12 cellular contexts compared by ENCODE assay signal in the genomic region with DNA sequence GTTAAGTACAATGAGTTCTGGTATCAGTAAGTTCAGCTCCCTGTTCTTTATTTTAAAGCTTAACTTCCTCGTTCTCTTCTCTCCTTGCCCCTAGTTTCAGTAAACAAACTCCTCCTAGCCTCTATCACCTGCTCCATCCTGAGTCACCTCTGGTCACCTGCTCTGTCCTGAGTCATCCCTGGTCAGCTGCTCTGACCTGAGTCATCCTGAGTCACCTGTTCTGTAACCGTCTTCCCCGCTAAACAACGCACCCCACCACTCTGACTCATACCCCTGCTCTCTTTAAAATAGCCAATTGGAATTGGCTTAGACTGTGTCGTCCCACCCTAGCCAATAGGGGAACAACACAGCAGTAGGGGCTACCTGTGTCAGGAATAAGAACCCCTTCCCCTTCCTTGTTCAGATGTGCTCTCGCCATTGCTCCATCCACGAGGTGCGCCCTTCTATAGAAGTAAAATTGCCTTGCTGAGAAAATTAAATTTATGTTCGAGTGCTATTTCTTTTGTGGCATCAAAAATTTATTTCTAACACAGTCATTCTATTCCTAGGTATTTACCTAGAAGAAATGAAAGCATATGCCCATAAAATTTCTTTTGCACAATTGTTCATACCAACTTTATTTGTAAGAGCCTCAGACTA. TPM values are rescaled to one million over a fixed set of nuclear protein-coding genes. Genes with fewer than 3 reads are reported as not detected.
DNase-seq lines count a peak whose midpoint lies in the region; ATAC-seq, FAIRE-seq and TF ChIP-seq lines count a peak whose summit lies in the region.
"Had no signal": no experiment of that assay in that cellular context is flagged by ENCODE, and none has a peak within 500 bp of the region (broad histone marks: within the 10 kb centered on the region; RNA-seq: fewer than 3 reads in every experiment).

No MANE protein-coding gene starts in this region.

- H3K27ac ChIP-seq in A549: peak overlapping the region; percentile 22 to 51; a peak in 2 of 6 replicates
- H3K27ac ChIP-seq in foreskin keratinocyte: peak overlapping the region; percentile 60
- no peak overlapping the region for H3K27ac ChIP-seq in CD4-positive, alpha-beta memory T cell (ENCODE audit: low read depth, low read length)

- H3K4me3 ChIP-seq in A549: no peak overlapping the region
- no peak overlapping the region for H3K4me3 ChIP-seq in CD4-positive, alpha-beta memory T cell (ENCODE audit: low read length in 2 of 2)

- H3K9me3 ChIP-seq in A549: peaks cover 43% of the 10 kb centered on the region
- H3K9me3 ChIP-seq in CD4-positive, alpha-beta memory T cell (ENCODE audit: control insufficient read depth in 1 of 2, low read length in 2 of 2): no peaks in the 10 kb centered on the region
- H3K9me3 ChIP-seq: BE2C had no signal

- H3K4me2 ChIP-seq in A549: no peak overlapping the region

- FAIRE-seq in A549 (lab: Jason Lieb, UNC): no peak

- WGBS in A549 (ENCODE audit: missing lambda C conversion rate): 46% methylated on average over 9 of the region's 9 CpGs

- H3K36me3 ChIP-seq in CD4-positive, alpha-beta memory T cell (ENCODE audit: insufficient read depth, low read length): no peaks in the 10 kb centered on the region
- H3K36me3 ChIP-seq: BE2C had no signal

- TF ChIP-seq CTCF in A549 (IDR thresholded peaks at IDR 0.05) (no peak), foreskin keratinocyte (conservative IDR thresholded peaks at IDR 0.05) (no peak)

- 0 out of 5 replicates have a peak, but pooled peaks of 1 of the 2 experiments have one; percentile 40 for TF ChIP-seq EP300 in A549 (IDR thresholded peaks at IDR 0.05)

- no peaks in the 10 kb centered on the region for H3K27me3 ChIP-seq in foreskin keratinocyte
- no peaks in the 10 kb centered on the region for H3K27me3 ChIP-seq in CD4-positive, alpha-beta memory T cell (ENCODE audit: insufficient read depth, low read length)
- H3K27me3 ChIP-seq: BE2C had no signal

- DNase-seq in A549 (ENCODE audit: low read depth in 1 of 2, low spot score in 1 of 2): peak; percentile 52 to 92
- DNase-seq in ELR (ENCODE audit: low read depth): peak; percentile 77
- peak; percentile 89 for DNase-seq in RKO (ENCODE audit: low spot score)
- DNase-seq in foreskin keratinocyte: peak; percentile 75 to 87
- no peak for DNase-seq in NCI-H69 (lab: John Stamatoyannopoulos, UW)
- DNase-seq in NCI-H2227 (lab: John Stamatoyannopoulos, UW; ENCODE audit: unreplicated experiment): no peak
- no peak for DNase-seq in CD4-positive, alpha-beta memory T cell
- DNase-seq: BE2C, KBM-7, NCI-H187, T-cell had no signal

- H3K27ac Mint-ChIP-seq in CD4-positive, alpha-beta memory T cell: no peak overlapping the region
- H3K27ac Mint-ChIP-seq: T-cell had no signal

- H3K36me3 Mint-ChIP-seq in CD4-positive, alpha-beta memory T cell: peaks cover 4 to 10% of the 10 kb centered on the region in 2 donors

- no peak for TF ChIP-seq RAD21 in A549 (conservative IDR thresholded peaks at IDR 0.05 in 1 of 2, IDR thresholded peaks at IDR 0.05 in 1 of 2)

- TF ChIP-seq POLR2A in A549 (IDR thresholded peaks at IDR 0.05; ENCODE audit: low read length): no peak

- peaks cover 7 to 9% (median 8%) of the 10 kb centered on the region in 4 donors for H3K4me1 Mint-ChIP-seq in CD4-positive, alpha-beta memory T cell

- H3K4me1 ChIP-seq in A549 (no peaks in the 10 kb centered on the region), foreskin keratinocyte (peaks cover 9% of the 10 kb centered on the region)
- H3K4me1 ChIP-seq in CD4-positive, alpha-beta memory T cell (ENCODE audit: insufficient read depth, low read length): no peaks in the 10 kb centered on the region
- H3K4me1 ChIP-seq: BE2C had no signal

- peaks cover 7 to 43% (median 29%) of the 10 kb centered on the region in 8 donors for H3K9me3 Mint-ChIP-seq in CD4-positive, alpha-beta memory T cell

- POLR2A ChIA-PET in A549 (lab: Yijun Ruan, JAX): interaction anchor here (0.6 kb wide), 1 partner anchor 254 kb away, joined by 3 read pairs; no protein-coding TSS in a partner anchor
- POLR2A ChIA-PET in CD4-positive, alpha-beta memory T cell (lab: Charles Lee; ENCODE audit: partially characterized antibody): no interaction called here

- CTCF ChIA-PET in A549 (lab: Yijun Ruan, JAX): no interaction called here
- CTCF ChIA-PET in CD4-positive, alpha-beta memory T cell (lab: Charles Lee; ENCODE audit: partially characterized antibody): interaction anchor here (0.9 kb wide), 1 partner anchor 10 kb away, joined by 3 read pairs; no protein-coding TSS in a partner anchor

- ATAC-seq in A549 (peak; percentile 91 to 94), foreskin keratinocyte (peak; percentile 99), GM19324 (IDR thresholded peaks at IDR 0.05; ENCODE audit: low FRiP score, unreplicated experiment) (no peak)
- ATAC-seq: T-cell had no signal

- H3K27me3 Mint-ChIP-seq in CD4-positive, alpha-beta memory T cell: peaks cover 0 to 1% of the 10 kb centered on the region in 2 donors

- intact Hi-C loops in CD4-positive, alpha-beta memory T cell (cut with micrococcal nuclease): no loop called here

- no peak overlapping the region for H3K4me3 Mint-ChIP-seq in CD4-positive, alpha-beta memory T cell
- H3K4me3 Mint-ChIP-seq: T-cell had no signal

TF ChIP-seq in A549, 52 proteins besides CTCF, POLR2A, EP300 and RAD21:
- TF ChIP-seq NR3C1 (IDR thresholded peaks at IDR 0.05) (no peak), GATA3 (IDR thresholded peaks at IDR 0.05; ENCODE audit: borderline replicate concordance) (peak; percentile 52; the same call in 1 of the 2 replicates), MAFK (IDR thresholded peaks at IDR 0.05; ENCODE audit: partially characterized antibody) (peak; percentile 67), TP53 (CRISPR knock-in tag; IDR thresholded peaks at IDR 0.05) (no peak), JUN (IDR thresholded peaks at IDR 0.05) (peak in 1 of 2 experiments; percentile 42; a peak in 1 of 5 replicates), NFE2L2 (conservative IDR thresholded peaks at IDR 0.05; ENCODE audit: low read length) (peak; percentile 70), KDM5A (IDR thresholded peaks at IDR 0.05) (no peak), FOSL2 (IDR thresholded peaks at IDR 0.05) (peak; percentile 95), FOSL2 (CRISPR knock-in tag; IDR thresholded peaks at IDR 0.05) (peak; percentile 99), BHLHE40 (IDR thresholded peaks at IDR 0.05; ENCODE audit: low read depth, low read length) (peak; percentile 22; the same call in 1 of the 2 replicates), JUNB (IDR thresholded peaks at IDR 0.05) (peak; percentile 92), RCOR1 (IDR thresholded peaks at IDR 0.05; ENCODE audit: low read depth, low read length) (no peak)
- TF ChIP-seq, protein P1, sequence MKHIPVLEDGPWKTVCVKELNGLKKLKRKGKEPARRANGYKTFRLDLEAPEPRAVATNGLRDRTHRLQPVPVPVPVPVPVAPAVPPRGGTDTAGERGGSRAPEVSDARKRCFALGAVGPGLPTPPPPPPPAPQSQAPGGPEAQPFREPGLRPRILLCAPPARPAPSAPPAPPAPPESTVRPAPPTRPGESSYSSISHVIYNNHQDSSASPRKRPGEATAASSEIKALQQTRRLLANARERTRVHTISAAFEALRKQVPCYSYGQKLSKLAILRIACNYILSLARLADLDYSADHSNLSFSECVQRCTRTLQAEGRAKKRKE (CRISPR knock-in tag; IDR thresholded peaks at IDR 0.05; ENCODE audit: low read depth): peak; percentile 50; the same call in 1 of the 2 replicates
- TF ChIP-seq, protein P2, sequence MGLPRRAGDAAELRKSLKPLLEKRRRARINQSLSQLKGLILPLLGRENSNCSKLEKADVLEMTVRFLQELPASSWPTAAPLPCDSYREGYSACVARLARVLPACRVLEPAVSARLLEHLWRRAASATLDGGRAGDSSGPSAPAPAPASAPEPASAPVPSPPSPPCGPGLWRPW (IDR thresholded peaks at IDR 0.05): peak; percentile 70
- TF ChIP-seq, protein P3, sequence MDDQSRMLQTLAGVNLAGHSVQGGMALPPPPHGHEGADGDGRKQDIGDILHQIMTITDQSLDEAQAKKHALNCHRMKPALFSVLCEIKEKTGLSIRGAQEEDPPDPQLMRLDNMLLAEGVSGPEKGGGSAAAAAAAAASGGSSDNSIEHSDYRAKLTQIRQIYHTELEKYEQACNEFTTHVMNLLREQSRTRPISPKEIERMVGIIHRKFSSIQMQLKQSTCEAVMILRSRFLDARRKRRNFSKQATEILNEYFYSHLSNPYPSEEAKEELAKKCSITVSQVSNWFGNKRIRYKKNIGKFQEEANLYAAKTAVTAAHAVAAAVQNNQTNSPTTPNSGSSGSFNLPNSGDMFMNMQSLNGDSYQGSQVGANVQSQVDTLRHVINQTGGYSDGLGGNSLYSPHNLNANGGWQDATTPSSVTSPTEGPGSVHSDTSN (IDR thresholded peaks at IDR 0.05): peak; percentile 69
- TF ChIP-seq, protein P4, sequence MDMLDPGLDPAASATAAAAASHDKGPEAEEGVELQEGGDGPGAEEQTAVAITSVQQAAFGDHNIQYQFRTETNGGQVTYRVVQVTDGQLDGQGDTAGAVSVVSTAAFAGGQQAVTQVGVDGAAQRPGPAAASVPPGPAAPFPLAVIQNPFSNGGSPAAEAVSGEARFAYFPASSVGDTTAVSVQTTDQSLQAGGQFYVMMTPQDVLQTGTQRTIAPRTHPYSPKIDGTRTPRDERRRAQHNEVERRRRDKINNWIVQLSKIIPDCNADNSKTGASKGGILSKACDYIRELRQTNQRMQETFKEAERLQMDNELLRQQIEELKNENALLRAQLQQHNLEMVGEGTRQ (IDR thresholded peaks at IDR 0.05): peak; percentile 92

RNA-seq across cellular contexts. Expression of a gene that starts 24.9 kb away (rescaled TPM):
- polyA plus RNA-seq in A549 (2011; rRNA removed): 28.0 and 32.6 TPM in 2 replicates
- polyA plus RNA-seq in A549 (2012; cell fraction: cytosol; rRNA removed): 7.2 and 8.4 TPM in 2 replicates
- polyA plus RNA-seq in A549 (2012; cell fraction: nucleus; rRNA removed): 3.4 and 7.1 TPM in 2 replicates
- 9.9 to 10.5 TPM (median 10.3 TPM) in 3 replicates for polyA plus RNA-seq in A549 (2017; fragmentation: RNase III; extraction: RNeasy Plus Mini Kit Qiagen cat#74134 plus additional on column Dnase treatment)
- polyA minus RNA-seq in A549 (2011; rRNA and poly(A)+ RNA removed): 44.0 and 50.7 TPM in 2 replicates
- 22.1 and 23.6 TPM in 2 replicates for total RNA-seq in foreskin keratinocyte
- polyA plus RNA-seq in foreskin keratinocyte: 6.5 and 8.4 TPM in 2 replicates
- 10 to 100 TPM; 37.1 to 37.4 TPM for total RNA-seq in CD4-positive, alpha-beta memory T cell
- 10 to 100 TPM; 11.0 to 17.4 TPM for polyA plus RNA-seq in CD4-positive, alpha-beta memory T cell

Comparison
In these comparisons a context has a peak if more than half of its experiments do, and no peak if none do; other contexts are left out.
1. DNase-seq: peak in A549 (2 of 2), ELR (single experiment), RKO (single experiment) and foreskin keratinocyte (2 of 2); none in NCI-H69 (single experiment), NCI-H2227 (single experiment) and CD4-positive, alpha-beta memory T cell (0 of 5).